17 cellular contexts compared by ENCODE assay signal in the genomic region with DNA sequence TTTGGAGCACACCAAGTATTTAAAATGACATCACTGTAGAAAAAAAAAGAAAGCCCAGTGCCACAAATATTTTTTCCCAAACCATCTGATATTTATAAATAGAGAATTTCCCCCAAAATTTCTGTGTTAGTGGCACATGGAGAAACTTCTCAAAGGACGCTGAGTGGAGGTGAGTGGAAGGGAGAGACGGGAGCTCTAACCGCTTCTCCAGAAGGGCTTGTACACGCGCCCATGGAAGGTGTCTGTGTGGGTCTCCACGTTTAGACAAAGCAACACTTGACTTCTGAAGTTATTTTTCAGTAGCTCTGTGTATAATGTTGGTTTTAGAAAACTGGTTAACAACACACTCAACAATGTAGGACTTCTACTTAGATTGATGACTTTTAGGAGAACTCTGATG. TPM values are rescaled to one million over a fixed set of nuclear protein-coding genes. Genes with fewer than 3 reads are reported as not detected.
DNase-seq lines count a peak whose midpoint lies in the region; TF ChIP-seq lines count a peak whose summit lies in the region.
"Had no signal": no experiment of that assay in that cellular context is flagged by ENCODE, and none has a peak within 500 bp of the region (broad histone marks: within the 10 kb centered on the region; RNA-seq: fewer than 3 reads in every experiment).

No MANE protein-coding gene starts in this region.

- no peak overlapping the region for H4K8ac ChIP-seq in trophoblast cell (ENCODE audit: low read depth, low read length)

- H2BK5ac ChIP-seq in trophoblast cell (ENCODE audit: low read depth, low read length, poor library complexity), result no peak overlapping the region

- intact Hi-C loops in cardiac septum (cut with DNase I) (loop anchor here (2.0 to 10.0 kb wide), 3 partner anchors 318 to 486 kb away; no protein-coding TSS in a partner anchor), left ventricle myocardium inferior (cut with micrococcal nuclease) (loop anchor here (5.0 to 10.0 kb wide), 2 partner anchors 119 to 412 kb away; no protein-coding TSS in a partner anchor), vagina (cut with DNase I) (loop anchor here (2.0 to 5.0 kb wide), 3 partner anchors 56 to 409 kb away; no protein-coding TSS in a partner anchor)

- peak overlapping the region; percentile 93 for H3K27ac ChIP-seq in cardiac muscle cell
- H3K27ac ChIP-seq in left ventricle myocardium inferior (replicated peaks), result peak overlapping the region; percentile 80
- no peak overlapping the region for H3K27ac ChIP-seq in trophoblast cell (ENCODE audit: low read depth, low read length)
- peak overlapping the region; percentile 63 for H3K27ac ChIP-seq in vagina
- H3K27ac ChIP-seq: body of pancreas had no signal

- no peak for DNase-seq in cardiac muscle cell (ENCODE audit: low read depth in 1 of 2, low spot score in 1 of 2)
- DNase-seq in cardiac septum (ENCODE audit: low spot score), result no peak
- DNase-seq in left ventricle myocardium inferior, result no peak
- no peak for DNase-seq in trophoblast cell
- no peak for DNase-seq in vagina (ENCODE audit: extremely low spot score in 2 of 2)
- DNase-seq in inferior parietal cortex (ENCODE audit: extremely low spot score), result no peak
- DNase-seq in GDM1 (lab: John Stamatoyannopoulos, UW), result no peak
- DNase-seq in stimulated activated naive CD4-positive, alpha-beta T cell treated with Interleukin-2 at 50 U/mL for 16 hours (lab: John Stamatoyannopoulos, UW), result no peak
- DNase-seq: activated CD4-positive, alpha-beta T cell treated with anti-CD3 and anti-CD28 coated beads, Interleukin-2, amount 50 U/mL, for 1 hour; activated naive CD4-positive, alpha-beta T cell treated with Interleukin-2 at 50 U/mL for 16 hours; activated T-cell treated with anti-CD3 and anti-CD28 coated beads for 4 hours; NCI-H2227 treated with DMSO at 0.1 percent for 48 hours; stimulated activated CD4-positive, alpha-beta T cell treated with anti-CD3 and anti-CD28 coated beads, Interleukin-12 subunit alpha, Interleukin-12 subunit beta, amount 100 ng/mL, for 4 hours had no signal

- H3K27me3 ChIP-seq in cardiac muscle cell (no peaks in the 10 kb centered on the region), left ventricle myocardium inferior (ENCODE audit: low read depth) (peaks cover 34% of the 10 kb centered on the region), trophoblast cell (ENCODE audit: insufficient read depth, low read length) (no peaks in the 10 kb centered on the region), vagina (peaks cover 7% of the 10 kb centered on the region)

- H2BK12ac ChIP-seq in trophoblast cell (ENCODE audit: low read length), result no peak overlapping the region

- H3K4me2 ChIP-seq in trophoblast cell (ENCODE audit: low read length), result peak overlapping the region; percentile 44

- H3K9me3 ChIP-seq in cardiac muscle cell (ENCODE audit: low read depth), result no peaks in the 10 kb centered on the region
- no peaks in the 10 kb centered on the region for H3K9me3 ChIP-seq in left ventricle myocardium inferior (replicated peaks)
- H3K9me3 ChIP-seq in trophoblast cell (ENCODE audit: insufficient read depth, low read depth, low read length), result no peaks in the 10 kb centered on the region
- no peaks in the 10 kb centered on the region for H3K9me3 ChIP-seq in vagina
- H3K9me3 ChIP-seq: body of pancreas had no signal

- no peak overlapping the region for H2AFZ ChIP-seq in trophoblast cell (ENCODE audit: insufficient read depth, low read length, poor library complexity)

- H3K14ac ChIP-seq in trophoblast cell (ENCODE audit: low read length), result no peak overlapping the region

- H3K4me1 ChIP-seq in cardiac muscle cell (ENCODE audit: low read depth) (peaks cover 26% of the 10 kb centered on the region), left ventricle myocardium inferior (peaks cover 32% of the 10 kb centered on the region), trophoblast cell (ENCODE audit: control insufficient read depth in 1 of 2, insufficient read depth in 2 of 2, low read length in 2 of 2) (peaks cover 6 to 7% of the 10 kb centered on the region in 2 experiments), vagina (peaks cover 18% of the 10 kb centered on the region)

- no peak for TF ChIP-seq POLR2A in vagina (IDR thresholded peaks at IDR 0.05)

- H3K18ac ChIP-seq in trophoblast cell (ENCODE audit: low read length), result no peak overlapping the region

- WGBS in trophoblast cell (ENCODE audit: extremely low coverage, insufficient coverage, insufficient read length), result no CpG with 5 or more reads among the region's 6 CpGs

- no peak overlapping the region for H4K12ac ChIP-seq in trophoblast cell (ENCODE audit: low read depth, low read length)

- H2BK120ac ChIP-seq in trophoblast cell (ENCODE audit: insufficient read depth, low read length, poor library complexity), result no peak overlapping the region

- H3K79me1 ChIP-seq in trophoblast cell (ENCODE audit: low read length), result peaks cover 14% of the 10 kb centered on the region

- peak overlapping the region; percentile 81 for H3K4me3 ChIP-seq in cardiac muscle cell
- peak overlapping the region; percentile 75 for H3K4me3 ChIP-seq in left ventricle myocardium inferior
- no peak overlapping the region for H3K4me3 ChIP-seq in trophoblast cell (ENCODE audit: low read depth, low read length)
- H3K4me3 ChIP-seq in vagina, result peak overlapping the region; percentile 48 to 49
- H3K4me3 ChIP-seq: body of pancreas had no signal

- H3K36me3 ChIP-seq in cardiac muscle cell (no peaks in the 10 kb centered on the region), left ventricle myocardium inferior (no peaks in the 10 kb centered on the region), trophoblast cell (ENCODE audit: control insufficient read depth in 1 of 2, insufficient read depth in 2 of 2, low read length in 2 of 2) (peaks cover 0 to 2% of the 10 kb centered on the region in 2 experiments), vagina (no peaks in the 10 kb centered on the region)

- TF ChIP-seq CTCF in cardiac muscle cell (IDR thresholded peaks at IDR 0.05; ENCODE audit: low read depth, low read length), result no peak
- no peak for TF ChIP-seq CTCF in left ventricle myocardium inferior (IDR thresholded peaks at IDR 0.05; ENCODE audit: borderline replicate concordance)
- no peak for TF ChIP-seq CTCF in vagina (IDR thresholded peaks at IDR 0.05)

- peaks cover 7% of the 10 kb centered on the region for H3K79me2 ChIP-seq in trophoblast cell (ENCODE audit: control insufficient read depth, insufficient read depth, low read length, poor library complexity)

- no peak overlapping the region for H3K9ac ChIP-seq in trophoblast cell (ENCODE audit: low read length)

- H2AK5ac ChIP-seq in trophoblast cell (ENCODE audit: low read length), result no peak overlapping the region

- H3K4ac ChIP-seq in trophoblast cell (ENCODE audit: low read depth, low read length), result no peak overlapping the region

- H4K91ac ChIP-seq in trophoblast cell (ENCODE audit: low read depth, low read length), result no peak overlapping the region

- no peak overlapping the region for H3K23ac ChIP-seq in trophoblast cell (ENCODE audit: low read length)

RNA-seq across cellular contexts. Expression of gene MYOCD, which starts 1.0 kb away (rescaled TPM):
- total RNA-seq in cardiac muscle cell (122 and 160 TPM in 2 replicates), cardiac septum (82.1 TPM), left ventricle myocardium inferior (57.3 TPM), vagina (26.5 TPM)
- 70.8 and 93.1 TPM in 2 replicates for polyA plus RNA-seq in cardiac muscle cell
- 18.3 and 20.8 TPM in 2 replicates for polyA plus RNA-seq in trophoblast cell (2013)
- total RNA-seq: A172, MCF 10A had no signal
- polyA plus RNA-seq: CD14-positive monocyte had no signal
